Comparison of ENCODE assay signal across 8 cellular contexts in genomic region chr1:224430511-224431113, GRCh38. TPM values are rescaled to one million over a fixed set of nuclear protein-coding genes. Genes with fewer than 3 reads are reported as not detected.
A peak's percentile ranks its signal among the peaks of the same experiment; 100 is the strongest.
DNase-seq lines count a peak whose midpoint lies in the region; ATAC-seq and TF ChIP-seq lines count a peak whose summit lies in the region.

No MANE protein-coding gene starts in this region.

- in situ Hi-C loops in GM13976 (cut with MboI; ENCODE audit: low sequenced_read_pairs, unreplicated experiment): no loop called here

- ATAC-seq in activated T-cell treated with anti-CD3 and anti-CD28 coated beads, Interleukin-2, amount 50 U/mL, for 72 hours (replicated peaks in 1 of 2): no peak
- no peak for ATAC-seq in stimulated activated naive B cell treated with anti-CD40 and anti-IgM and Interleukin-4, amounts not matched to agents 10 μg/mL and 1 μg/mL and 100 μg/mL, for 72 hours (replicated peaks)
- ATAC-seq in left colon (no peak), GM19324 (IDR thresholded peaks at IDR 0.05; ENCODE audit: low FRiP score, unreplicated experiment) (no peak)

- H3K4me1 Mint-ChIP-seq in activated T-cell treated with anti-CD3 and anti-CD28 coated beads, Interleukin-2, amount 50 U/mL, for 72 hours (ENCODE audit: low read depth): peaks cover 68% of the 10 kb centered on the region
- peaks cover 22 to 55% of the 10 kb centered on the region in 2 donors for H3K4me1 Mint-ChIP-seq in stimulated activated naive B cell treated with anti-CD40 and anti-IgM and Interleukin-4, amounts not matched to agents 10 μg/mL and 1 μg/mL and 100 μg/mL, for 72 hours

- peak overlapping the region; percentile 22 for H3K27ac ChIP-seq in KOPT-K1 (ENCODE audit: low read depth, low read length, poor library complexity, severe bottlenecking)

- intact Hi-C loops in left colon (cut with DNase I, micrococcal nuclease): no loop called here

- no peaks in the 10 kb centered on the region for H3K27me3 Mint-ChIP-seq in activated T-cell treated with anti-CD3 and anti-CD28 coated beads, Interleukin-2, amount 50 U/mL, for 72 hours (ENCODE audit: low read depth)
- no peaks in the 10 kb centered on the region for H3K27me3 Mint-ChIP-seq in stimulated activated naive B cell treated with anti-CD40 and anti-IgM and Interleukin-4, amounts not matched to agents 10 μg/mL and 1 μg/mL and 100 μg/mL, for 72 hours

- H3K36me3 ChIP-seq in KOPT-K1 (ENCODE audit: insufficient read depth, low read length): peaks cover 49% of the 10 kb centered on the region

- H3K9me3 Mint-ChIP-seq in activated T-cell treated with anti-CD3 and anti-CD28 coated beads, Interleukin-2, amount 50 U/mL, for 72 hours: no peaks in the 10 kb centered on the region
- H3K9me3 Mint-ChIP-seq in stimulated activated naive B cell treated with anti-CD40 and anti-IgM and Interleukin-4, amounts not matched to agents 10 μg/mL and 1 μg/mL and 100 μg/mL, for 72 hours: no peaks in the 10 kb centered on the region

- DNase-seq in AG08396 (ENCODE audit: low spot score) (peak; percentile 42), GM13976 (ENCODE audit: low spot score) (peak; percentile 67), hepatic stellate cell (ENCODE audit: low spot score) (peak; percentile 55), left colon (no peak)
- DNase-seq in activated T-cell treated with anti-CD3 and anti-CD28 coated beads, Interleukin-2, amount 50 U/mL, for 72 hours: peak; percentile 24 to 26
- DNase-seq in stimulated activated naive B cell treated with anti-CD40 and anti-IgM and Interleukin-4, amounts not matched to agents 10 μg/mL and 1 μg/mL and 100 μg/mL, for 72 hours: no peak

- TF ChIP-seq CTCF in GM13976 (IDR thresholded peaks at IDR 0.05; ENCODE audit: borderline replicate concordance, control extremely low read depth, extremely low read depth, insufficient read depth, missing control alignments): no peak

- H3K9me3 ChIP-seq in KOPT-K1 (ENCODE audit: insufficient read depth, low read length, poor library complexity, severe bottlenecking): no peaks in the 10 kb centered on the region

- peak overlapping the region; percentile 68 to 94 for H3K4me3 Mint-ChIP-seq in activated T-cell treated with anti-CD3 and anti-CD28 coated beads, Interleukin-2, amount 50 U/mL, for 72 hours
- peak overlapping the region; percentile 26 to 62 for H3K4me3 Mint-ChIP-seq in stimulated activated naive B cell treated with anti-CD40 and anti-IgM and Interleukin-4, amounts not matched to agents 10 μg/mL and 1 μg/mL and 100 μg/mL, for 72 hours

- H3K27ac Mint-ChIP-seq in activated T-cell treated with anti-CD3 and anti-CD28 coated beads, Interleukin-2, amount 50 U/mL, for 72 hours: peak overlapping the region; percentile 87
- peak overlapping the region; percentile 53 for H3K27ac Mint-ChIP-seq in stimulated activated naive B cell treated with anti-CD40 and anti-IgM and Interleukin-4, amounts not matched to agents 10 μg/mL and 1 μg/mL and 100 μg/mL, for 72 hours

- H3K36me3 Mint-ChIP-seq in activated T-cell treated with anti-CD3 and anti-CD28 coated beads, Interleukin-2, amount 50 U/mL, for 72 hours (ENCODE audit: insufficient read depth in 2 of 2): peaks cover 13 to 28% of the 10 kb centered on the region in 2 donors
- H3K36me3 Mint-ChIP-seq in stimulated activated naive B cell treated with anti-CD40 and anti-IgM and Interleukin-4, amounts not matched to agents 10 μg/mL and 1 μg/mL and 100 μg/mL, for 72 hours: peaks cover 27 to 38% of the 10 kb centered on the region in 2 donors

RNA-seq across cellular contexts. Expression of gene WDR26, which starts 4.0 kb away (rescaled TPM):
- 10 to 100 TPM; 82.2 to 92.2 TPM for total RNA-seq in activated T-cell treated with anti-CD3 and anti-CD28 coated beads, Interleukin-2, amount 50 U/mL, for 72 hours
- total RNA-seq in left colon: 10 to 100 TPM; 62.1 to 64.4 TPM

Comparison
In these comparisons a context has a peak if more than half of its experiments do, and no peak if none do; other contexts are left out.
1. DNase-seq: peak in AG08396 (single experiment), GM13976 (single experiment), activated T-cell treated with anti-CD3 and anti-CD28 coated beads, Interleukin-2, amount 50 U/mL, for 72 hours (2 of 2) and hepatic stellate cell (single experiment); none in stimulated activated naive B cell treated with anti-CD40 and anti-IgM and Interleukin-4, amounts not matched to agents 10 μg/mL and 1 μg/mL and 100 μg/mL, for 72 hours (single experiment) and left colon (0 of 2).